7 cellular contexts compared by ENCODE assay signal in genomic region chr2:112811841-112812306, GRCh38. TPM values are rescaled to one million over a fixed set of nuclear protein-coding genes. Genes with fewer than 3 reads are reported as not detected.
DNase-seq lines count a peak whose midpoint lies in the region; ATAC-seq and TF ChIP-seq lines count a peak whose summit lies in the region.

No MANE protein-coding gene starts in this region.

- H3K4me3 ChIP-seq in GM23248 = no peak overlapping the region
- no peak overlapping the region for H3K4me3 ChIP-seq in fibroblast of pulmonary artery (replicated peaks; ENCODE audit: low read depth, low read length)
- H3K4me3 ChIP-seq in smooth muscle cell = no peak overlapping the region
- H3K4me3 ChIP-seq in PC-9 = no peak overlapping the region

- DNase-seq in GM23248 = peak; percentile 74
- peak; percentile 96 for DNase-seq in fibroblast of pulmonary artery (ENCODE audit: low read depth)
- no peak for DNase-seq in smooth muscle cell (lab: John Stamatoyannopoulos, UW; ENCODE audit: unreplicated experiment)
- no peak for DNase-seq in PC-9
- no peak for DNase-seq in NCI-H1417 treated with DMSO at 0.1 percent for 48 hours (lab: John Stamatoyannopoulos, UW)

- POLR2A ChIA-PET in PC-9 (lab: Charles Lee; ENCODE audit: unreplicated experiment) = interaction anchor here (0.5 kb wide), 1 partner anchor 16 kb away, joined by 4 read pairs; no protein-coding TSS in a partner anchor

- peaks cover 19% of the 10 kb centered on the region for H3K4me1 ChIP-seq in GM23248 (ENCODE audit: insufficient read depth)
- H3K4me1 ChIP-seq in smooth muscle cell (ENCODE audit: low read depth) = no peaks in the 10 kb centered on the region
- H3K4me1 ChIP-seq in PC-9 (replicated peaks; ENCODE audit: insufficient read depth) = no peaks in the 10 kb centered on the region

- H4K20me1 ChIP-seq in GM23248 (ENCODE audit: insufficient read depth) (no peaks in the 10 kb centered on the region), smooth muscle cell (ENCODE audit: low read depth) (no peaks in the 10 kb centered on the region), PC-9 (ENCODE audit: insufficient read depth) (no peaks in the 10 kb centered on the region)

- H3K9me3 ChIP-seq in GM23248 (ENCODE audit: low read depth) (no peaks in the 10 kb centered on the region), smooth muscle cell (replicated peaks; ENCODE audit: low read depth) (no peaks in the 10 kb centered on the region), PC-9 (ENCODE audit: insufficient read depth, low read depth) (peaks cover 9% of the 10 kb centered on the region)

- no peak overlapping the region for H3K9ac ChIP-seq in GM23248
- peak overlapping the region; percentile 73 for H3K9ac ChIP-seq in smooth muscle cell (ENCODE audit: low read depth)

- WGBS in GM23248 (ENCODE audit: low coverage in 1 of 2, low lambda C conversion rate in 2 of 2, missing lambda C conversion rate in 2 of 2), 2 experiments = 25 to 32% methylated on average over 7 of the region's 7 CpGs
- 32% methylated on average over 7 of the region's 7 CpGs for WGBS in smooth muscle cell (ENCODE audit: low lambda C conversion rate)

- no peaks in the 10 kb centered on the region for H3K79me2 ChIP-seq in GM23248 (ENCODE audit: insufficient read depth)
- no peaks in the 10 kb centered on the region for H3K79me2 ChIP-seq in smooth muscle cell (ENCODE audit: low read depth)
- H3K79me2 ChIP-seq in PC-9 (ENCODE audit: low read depth) = no peaks in the 10 kb centered on the region

- in situ Hi-C loops in GM23248 (cut with MboI) = no loop called here

- intact Hi-C loops in PC-9 (cut with micrococcal nuclease; ENCODE audit: unreplicated experiment) = no loop called here

- ATAC-seq in SK-N-SH treated with all-trans-retinoic acid at 6 μM for 48 hours (peak; percentile 31; the same call in 1 of the 3 replicates), GM18861 (IDR thresholded peaks at IDR 0.05; ENCODE audit: unreplicated experiment) (no peak)

- no peaks in the 10 kb centered on the region for H3K9me2 ChIP-seq in GM23248 (ENCODE audit: insufficient read depth)
- no peaks in the 10 kb centered on the region for H3K9me2 ChIP-seq in PC-9 (ENCODE audit: insufficient read depth)

- no TSS peak for BruUV-seq in PC-9 (replicated peaks; lab: Mats Ljungman, UMichigan)

- H2AFZ ChIP-seq in GM23248 (peak overlapping the region; percentile 83), smooth muscle cell (ENCODE audit: low read depth) (peak overlapping the region; percentile 91), PC-9 (no peak overlapping the region)

- TF ChIP-seq CTCF in fibroblast of pulmonary artery (IDR thresholded peaks at IDR 0.05; ENCODE audit: low read length, missing control alignments) (no peak), smooth muscle cell (IDR thresholded peaks at IDR 0.05; ENCODE audit: borderline replicate concordance, insufficient read depth, poor library complexity, severe bottlenecking) (no peak), PC-9 (conservative IDR thresholded peaks at IDR 0.05) (no peak)

- H3K4me2 ChIP-seq in GM23248 (ENCODE audit: unreplicated experiment) (peak overlapping the region; percentile 30), smooth muscle cell (peak overlapping the region; percentile 50), PC-9 (no peak overlapping the region)

- peak overlapping the region; percentile 44 for H3K27ac ChIP-seq in GM23248
- H3K27ac ChIP-seq in smooth muscle cell (ENCODE audit: low read depth) = peak overlapping the region; percentile 95
- no peak overlapping the region for H3K27ac ChIP-seq in PC-9

- H3K27me3 ChIP-seq in GM23248 (replicated peaks; ENCODE audit: insufficient read depth) = no peaks in the 10 kb centered on the region
- no peaks in the 10 kb centered on the region for H3K27me3 ChIP-seq in smooth muscle cell (ENCODE audit: low read depth)
- H3K27me3 ChIP-seq in PC-9 (ENCODE audit: insufficient read depth, low read depth) = no peaks in the 10 kb centered on the region

- CTCF ChIA-PET in PC-9 (lab: Charles Lee) = no interaction called here

- no peaks in the 10 kb centered on the region for H3K36me3 ChIP-seq in GM23248 (ENCODE audit: low read depth)
- no peaks in the 10 kb centered on the region for H3K36me3 ChIP-seq in smooth muscle cell (ENCODE audit: low read depth)
- no peaks in the 10 kb centered on the region for H3K36me3 ChIP-seq in PC-9 (ENCODE audit: low read depth)

- H3F3A ChIP-seq in GM23248 (ENCODE audit: insufficient read depth) (peaks cover 11% of the 10 kb centered on the region), smooth muscle cell (ENCODE audit: low read depth) (peaks cover 13% of the 10 kb centered on the region), PC-9 (ENCODE audit: insufficient read depth, low read depth) (0 out of 2 replicates have a peak, but pooled peaks cover 3% of the 10 kb centered on the region)

TF ChIP-seq in SK-N-SH treated with all-trans-retinoic acid at 6 μM for 48 hours, 23 proteins besides CTCF, POLR2A, EP300 and RAD21 (continues in another document):
- TF ChIP-seq ZNF70 (CRISPR knock-in tag; IDR thresholded peaks at IDR 0.05) = no peak
- TF ChIP-seq ZNF8 (CRISPR knock-in tag; IDR thresholded peaks at IDR 0.05) = no peak
- TF ChIP-seq TCF4 (CRISPR knock-in tag; IDR thresholded peaks at IDR 0.05; ENCODE audit: borderline replicate concordance) = no peak
- no peak for TF ChIP-seq SNAI2 (CRISPR knock-in tag; IDR thresholded peaks at IDR 0.05)
- no peak for TF ChIP-seq ZFP3 (CRISPR knock-in tag; IDR thresholded peaks at IDR 0.05)
- TF ChIP-seq, protein P1, sequence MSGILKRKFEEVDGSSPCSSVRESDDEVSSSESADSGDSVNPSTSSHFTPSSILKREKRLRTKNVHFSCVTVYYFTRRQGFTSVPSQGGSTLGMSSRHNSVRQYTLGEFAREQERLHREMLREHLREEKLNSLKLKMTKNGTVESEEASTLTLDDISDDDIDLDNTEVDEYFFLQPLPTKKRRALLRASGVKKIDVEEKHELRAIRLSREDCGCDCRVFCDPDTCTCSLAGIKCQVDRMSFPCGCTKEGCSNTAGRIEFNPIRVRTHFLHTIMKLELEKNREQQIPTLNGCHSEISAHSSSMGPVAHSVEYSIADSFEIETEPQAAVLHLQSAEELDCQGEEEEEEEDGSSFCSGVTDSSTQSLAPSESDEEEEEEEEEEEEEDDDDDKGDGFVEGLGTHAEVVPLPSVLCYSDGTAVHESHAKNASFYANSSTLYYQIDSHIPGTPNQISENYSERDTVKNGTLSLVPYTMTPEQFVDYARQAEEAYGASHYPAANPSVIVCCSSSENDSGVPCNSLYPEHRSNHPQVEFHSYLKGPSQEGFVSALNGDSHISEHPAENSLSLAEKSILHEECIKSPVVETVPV (CRISPR knock-in tag; IDR thresholded peaks at IDR 0.05) = no peak
- TF ChIP-seq ZNF565 (CRISPR knock-in tag; conservative IDR thresholded peaks at IDR 0.05; ENCODE audit: low read depth) = no peak
- TF ChIP-seq PPARA (CRISPR knock-in tag; IDR thresholded peaks at IDR 0.05; ENCODE audit: borderline replicate concordance) = no peak
- no peak for TF ChIP-seq RARB (CRISPR knock-in tag; IDR thresholded peaks at IDR 0.05)
- TF ChIP-seq CSDC2 (CRISPR knock-in tag; IDR thresholded peaks at IDR 0.05) = no peak
- TF ChIP-seq ZC3H10 (CRISPR knock-in tag; IDR thresholded peaks at IDR 0.05) = no peak
- TF ChIP-seq, protein P2, sequence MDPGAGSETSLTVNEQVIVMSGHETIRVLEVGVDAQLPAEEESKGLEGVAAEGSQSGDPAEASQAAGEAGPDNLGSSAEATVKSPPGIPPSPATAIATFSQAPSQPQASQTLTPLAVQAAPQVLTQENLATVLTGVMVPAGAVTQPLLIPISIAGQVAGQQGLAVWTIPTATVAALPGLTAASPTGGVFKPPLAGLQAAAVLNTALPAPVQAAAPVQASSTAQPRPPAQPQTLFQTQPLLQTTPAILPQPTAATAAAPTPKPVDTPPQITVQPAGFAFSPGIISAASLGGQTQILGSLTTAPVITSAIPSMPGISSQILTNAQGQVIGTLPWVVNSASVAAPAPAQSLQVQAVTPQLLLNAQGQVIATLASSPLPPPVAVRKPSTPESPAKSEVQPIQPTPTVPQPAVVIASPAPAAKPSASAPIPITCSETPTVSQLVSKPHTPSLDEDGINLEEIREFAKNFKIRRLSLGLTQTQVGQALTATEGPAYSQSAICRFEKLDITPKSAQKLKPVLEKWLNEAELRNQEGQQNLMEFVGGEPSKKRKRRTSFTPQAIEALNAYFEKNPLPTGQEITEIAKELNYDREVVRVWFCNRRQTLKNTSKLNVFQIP (CRISPR knock-in tag; IDR thresholded peaks at IDR 0.05; ENCODE audit: borderline replicate concordance, low read depth) = no peak
- TF ChIP-seq BACH2 (CRISPR knock-in tag; IDR thresholded peaks at IDR 0.05; ENCODE audit: borderline replicate concordance) = no peak

RNA-seq across cellular contexts. Expression of gene IL1B, which starts 24.7 kb away (rescaled TPM):
- total RNA-seq in GM23248 (2014; rRNA removed; shearing (Covaris generic)) = 0.86 and 3.8 TPM in 2 replicates
- polyA plus RNA-seq in GM23248 (2016; fragmentation: Nextera tagmentation; extraction: Ambion mirVana) = 1.1 and 2.2 TPM in 2 replicates
- total RNA-seq in smooth muscle cell = not detected in 2 replicates
- polyA plus RNA-seq in smooth muscle cell = not detected in 2 replicates
- total RNA-seq in PC-9 (2021) = 1.4 TPM in 2 replicates

RNA-seq across cellular contexts. Expression of gene IL1A, which starts 27.6 kb away (rescaled TPM):
- total RNA-seq in GM23248 (2014; rRNA removed; shearing (Covaris generic)) = 0.54 TPM in 1 of 2 replicates, not detected in the other
- polyA plus RNA-seq in GM23248 (2016; fragmentation: Nextera tagmentation; extraction: Ambion mirVana) = 0.14 TPM in 1 of 2 replicates, not detected in the other
- 3.4 and 6.4 TPM in 2 replicates for total RNA-seq in smooth muscle cell
- 1.4 and 5.1 TPM in 2 replicates for polyA plus RNA-seq in smooth muscle cell
- 0.55 TPM in 2 replicates for total RNA-seq in PC-9 (2021)

RNA-seq across cellular contexts. Expression of gene CKAP2L, which starts 47.5 kb away (rescaled TPM):
- 5.2 and 6.6 TPM in 2 replicates for total RNA-seq in GM23248 (2014; rRNA removed; shearing (Covaris generic))
- 9.0 and 10.9 TPM in 2 replicates for polyA plus RNA-seq in GM23248 (2016; fragmentation: Nextera tagmentation; extraction: Ambion mirVana)
- total RNA-seq in smooth muscle cell = 7.8 and 16.7 TPM in 2 replicates
- polyA plus RNA-seq in smooth muscle cell = 5.1 and 6.6 TPM in 2 replicates
- total RNA-seq in PC-9 (2021) = 17.7 and 28.7 TPM in 2 replicates

Comparison
In these comparisons a context has a peak if more than half of its experiments do, and no peak if none do; other contexts are left out.
1. DNase-seq: peak in GM23248 (single experiment) and fibroblast of pulmonary artery (single experiment); none in smooth muscle cell (single experiment), PC-9 (0 of 2) and NCI-H1417 treated with DMSO at 0.1 percent for 48 hours (single experiment).